ENCODE assay signal across 8 cellular contexts in genomic region chr19:2385053-2385721, GRCh38. TPM values are rescaled to one million over a fixed set of nuclear protein-coding genes. Genes with fewer than 3 reads are reported as not detected.
A peak's percentile ranks its signal among the peaks of the same experiment; 100 is the strongest.
DNase-seq lines count a peak whose midpoint lies in the region; ATAC-seq, FAIRE-seq and TF ChIP-seq lines count a peak whose summit lies in the region.

No MANE protein-coding gene starts in this region.

- ATAC-seq in A549 (peak; percentile 80 to 89), HCT116 (peak; percentile 94), psoas muscle (peak; percentile 75 to 93 (median 84)), HG03378 (IDR thresholded peaks at IDR 0.05; ENCODE audit: unreplicated experiment) (no peak), HG02973 (IDR thresholded peaks at IDR 0.05; ENCODE audit: unreplicated experiment) (no peak)

- H3K27ac ChIP-seq in A549 (peak overlapping the region; percentile 58 to 77; a peak in 5 of 6 replicates), HCT116 (ENCODE audit: low read depth, low read length) (peak overlapping the region; percentile 81), psoas muscle (no peak overlapping the region), tibial artery (no peak overlapping the region)

- H3K36me3 ChIP-seq in HCT116 (ENCODE audit: control insufficient read depth in 1 of 2, insufficient read depth in 2 of 2, low read length in 2 of 2) (no peaks in the 10 kb centered on the region), psoas muscle (ENCODE audit: insufficient read depth in 1 of 2, low read depth in 1 of 2) (no peaks in the 10 kb centered on the region), tibial artery (no peaks in the 10 kb centered on the region)

- intact Hi-C loops in HCT116 (cut with micrococcal nuclease) (loop anchor here (10.0 kb wide), 1 partner anchor 230 kb away; the partner anchor contains the start of gene AP3D1), psoas muscle (cut with DNase I) (loop anchor here (5.0 kb wide), 2 partner anchors 53 to 108 kb away; no protein-coding TSS in a partner anchor), tibial artery (cut with DNase I; ENCODE audit: low total_unique reads) (no loop called here)

- peak overlapping the region; percentile 31 for H3K4me3 ChIP-seq in A549
- H3K4me3 ChIP-seq in HCT116 (replicated peaks in 1 of 2; ENCODE audit: low read depth in 1 of 2, low read length in 2 of 2): peak overlapping the region; percentile 30 to 40
- peak overlapping the region; percentile 18 for H3K4me3 ChIP-seq in psoas muscle
- no peak overlapping the region for H3K4me3 ChIP-seq in tibial artery

- peak; percentile 81 to 84 for DNase-seq in A549 (ENCODE audit: low read depth in 1 of 2, low spot score in 1 of 2)
- peak; percentile 97 for DNase-seq in HCT116 (ENCODE audit: low read depth, low spot score)
- DNase-seq in NCI-H748 treated with DMSO at 0.1 percent for 48 hours (lab: John Stamatoyannopoulos, UW): peak; percentile 17
- peak; percentile 14 for DNase-seq in endothelial cell (ENCODE audit: low spot score)
- peak; percentile 27 to 70 for DNase-seq in psoas muscle
- DNase-seq in tibial artery: no peak

- BruUV-seq in HCT116 (replicated peaks; lab: Mats Ljungman, UMichigan): no TSS peak

- no peak overlapping the region for H3K27ac Mint-ChIP-seq in endothelial cell (ENCODE audit: unreplicated experiment)

- peak overlapping the region; percentile 62 for H3K9ac ChIP-seq in HCT116 (ENCODE audit: low read length)

- H3K36me3 Mint-ChIP-seq in endothelial cell (ENCODE audit: low read depth, unreplicated experiment): no peaks in the 10 kb centered on the region

- no peaks in the 10 kb centered on the region for H3K9me2 ChIP-seq in HCT116 (ENCODE audit: insufficient read depth)

- H3K27me3 Mint-ChIP-seq in endothelial cell (ENCODE audit: unreplicated experiment): peaks cover 5% of the 10 kb centered on the region

- no peaks in the 10 kb centered on the region for H3K27me3 ChIP-seq in HCT116 (ENCODE audit: insufficient read depth, low read length)
- H3K27me3 ChIP-seq in psoas muscle (ENCODE audit: insufficient read depth in 3 of 3, low read length in 2 of 3): peaks cover 0 to 5% (median 1%) of the 10 kb centered on the region in 3 donors
- H3K27me3 ChIP-seq in tibial artery: peaks cover 0 to 79% of the 10 kb centered on the region in 2 donors

- H3K4me1 Mint-ChIP-seq in endothelial cell (ENCODE audit: unreplicated experiment): no peaks in the 10 kb centered on the region

- peak overlapping the region; percentile 66 for H2AFZ ChIP-seq in HCT116 (ENCODE audit: low read depth, low read length, poor library complexity, severe bottlenecking)

- TF ChIP-seq EP300 in A549 (IDR thresholded peaks at IDR 0.05): no peak

- peaks cover 4% of the 10 kb centered on the region for H3K9me3 Mint-ChIP-seq in endothelial cell (ENCODE audit: unreplicated experiment)

- peaks cover 7% of the 10 kb centered on the region; the same call in 2 of the 3 replicates for H3K4me1 ChIP-seq in A549
- peaks cover 18 to 32% of the 10 kb centered on the region in 2 experiments for H3K4me1 ChIP-seq in HCT116 (ENCODE audit: control insufficient read depth in 1 of 2, insufficient read depth in 2 of 2, low read length in 2 of 2)
- peaks cover 5% of the 10 kb centered on the region for H3K4me1 ChIP-seq in psoas muscle
- H3K4me1 ChIP-seq in tibial artery: peaks cover 0 to 7% (median 0%) of the 10 kb centered on the region in 4 donors

- H4K20me1 ChIP-seq in HCT116 (ENCODE audit: insufficient read depth): no peaks in the 10 kb centered on the region

- FAIRE-seq in A549 (lab: Jason Lieb, UNC): no peak

- no peaks in the 10 kb centered on the region for H3K79me2 ChIP-seq in HCT116 (ENCODE audit: insufficient read depth, low read length)

- TF ChIP-seq RAD21 in A549 (conservative IDR thresholded peaks at IDR 0.05 in 1 of 2, IDR thresholded peaks at IDR 0.05 in 1 of 2): no peak
- TF ChIP-seq RAD21 in HCT116 (IDR thresholded peaks at IDR 0.05; ENCODE audit: low read depth): no peak

- CTCF ChIA-PET in A549 (lab: Yijun Ruan, JAX): interaction anchor here (1.7 kb wide), 1 partner anchor 109 kb away, joined by 3 read pairs; no protein-coding TSS in a partner anchor
- CTCF ChIA-PET in HCT116 (lab: Charles Lee): interaction anchor here (0.9 to 2.0 kb wide), 5 partner anchors 57 to 229 kb away, joined by 3 to 6 read pairs (median 5); partner anchors contain the start of genes LSM7 and PLEKHJ1

- RAD21 ChIA-PET in HCT116 (lab: Charles Lee; ENCODE audit: low non-redundant PET in 1 of 2, low total read pairs in 2 of 2, uncharacterized antibody in 2 of 2, unreplicated experiment in 2 of 2): interaction anchor here (0.6 to 0.8 kb wide), 3 partner anchors 56 to 211 kb away, joined by 3 to 6 read pairs (median 4); no protein-coding TSS in a partner anchor

- H3K9me3 ChIP-seq in A549 (no peaks in the 10 kb centered on the region), HCT116 (ENCODE audit: control insufficient read depth in 1 of 2, insufficient read depth in 1 of 2, low read depth in 1 of 2, low read length in 2 of 2) (peaks cover 4 to 6% of the 10 kb centered on the region in 2 experiments; a peak in 2 of 4 replicates), psoas muscle (peaks cover 8% of the 10 kb centered on the region), tibial artery (peaks cover 0 to 6% (median 4%) of the 10 kb centered on the region in 3 donors)

- peak overlapping the region; percentile 86 for H3K4me2 ChIP-seq in A549
- peak overlapping the region; percentile 86 for H3K4me2 ChIP-seq in HCT116 (ENCODE audit: low read length)

- 21% methylated on average over 17 of the region's 37 CpGs for WGBS in A549 (ENCODE audit: missing lambda C conversion rate)
- 9 to 14% (median 12%) methylated on average over 20 to 37 of the region's 37 CpGs for WGBS in psoas muscle, 3 donors

- H3K4me3 Mint-ChIP-seq in endothelial cell (ENCODE audit: unreplicated experiment): no peak overlapping the region

- TF ChIP-seq POLR2A in A549 (IDR thresholded peaks at IDR 0.05; ENCODE audit: low read length) (no peak), HCT116 (IDR thresholded peaks at IDR 0.05; ENCODE audit: borderline replicate concordance, extremely low read depth, insufficient read depth, insufficient read length) (peak; percentile 44)

- POLR2A ChIA-PET in A549 (lab: Yijun Ruan, JAX) (interaction anchor here (0.5 to 0.7 kb wide), 4 partner anchors 9 to 1578 kb away, joined by 3 to 7 read pairs (median 4); no protein-coding TSS in a partner anchor), HCT116 (lab: Charles Lee) (interaction anchor here (0.6 to 1.6 kb wide), 8 partner anchors 19 to 338 kb away, joined by 3 to 7 read pairs (median 4); partner anchors contain the start of genes GADD45B and LSM7)

- TF ChIP-seq CTCF in A549 (IDR thresholded peaks at IDR 0.05) (no peak), HCT116 (IDR thresholded peaks at IDR 0.05 in 2 of 3, conservative IDR thresholded peaks at IDR 0.05 in 1 of 3; ENCODE audit: borderline replicate concordance in 1 of 3, insufficient read depth in 1 of 3, low read depth in 2 of 3, low read length in 2 of 3) (no peak), endothelial cell (IDR thresholded peaks at IDR 0.05; ENCODE audit: unreplicated experiment) (no peak), psoas muscle (IDR thresholded peaks at IDR 0.05) (no peak), tibial artery (IDR thresholded peaks at IDR 0.05) (no peak)

RNA-seq across cellular contexts. Expression of gene TMPRSS9, which starts 25.1 kb away (rescaled TPM):
- polyA plus RNA-seq in A549 (2011; rRNA removed) (0.01 TPM in 1 of 2 replicates, not detected in the other), A549 (2017; fragmentation: RNase III; extraction: RNeasy Plus Mini Kit Qiagen cat#74134 plus additional on column Dnase treatment) (0.04 TPM in 1 of 3 replicates, not detected in the others), psoas muscle (not detected)
- polyA plus RNA-seq in A549 (2012; cell fraction: cytosol; rRNA removed): 0.01 TPM in 2 replicates
- polyA plus RNA-seq in A549 (2012; cell fraction: nucleus; rRNA removed): 0.11 and 0.36 TPM in 2 replicates
- not detected in 2 replicates for polyA minus RNA-seq in A549 (2011; rRNA and poly(A)+ RNA removed)
- total RNA-seq in HCT116 (2021; ENCODE audit: unreplicated experiment) (not detected), endothelial cell (ENCODE audit: unreplicated experiment) (not detected), psoas muscle (under 1 TPM in 1 of 4 donors, not detected in 3; 0.17 TPM)
- polyA plus RNA-seq in HCT116 (2012): 0.30 and 0.87 TPM in 2 replicates

RNA-seq across cellular contexts. Expression of gene TIMM13, which starts 42.2 kb away (rescaled TPM):
- 23.9 and 24.7 TPM in 2 replicates for polyA plus RNA-seq in A549 (2011; rRNA removed)
- polyA plus RNA-seq in A549 (2012; cell fraction: cytosol; rRNA removed): 128 and 159 TPM in 2 replicates
- 95.9 and 129 TPM in 2 replicates for polyA plus RNA-seq in A549 (2012; cell fraction: nucleus; rRNA removed)
- 73.6 to 85.7 TPM (median 81.2 TPM) in 3 replicates for polyA plus RNA-seq in A549 (2017; fragmentation: RNase III; extraction: RNeasy Plus Mini Kit Qiagen cat#74134 plus additional on column Dnase treatment)
- 5.7 and 9.2 TPM in 2 replicates for polyA minus RNA-seq in A549 (2011; rRNA and poly(A)+ RNA removed)
- 151 TPM for total RNA-seq in HCT116 (2021; ENCODE audit: unreplicated experiment)
- polyA plus RNA-seq in HCT116 (2012): 77.6 and 78.7 TPM in 2 replicates
- 117 TPM for total RNA-seq in endothelial cell (ENCODE audit: unreplicated experiment)
- 100 to 1,000 TPM in 1 of 4 donors, 10 to 100 TPM in 3; 70.3 to 110 (median 92.2) TPM for total RNA-seq in psoas muscle
- polyA plus RNA-seq in psoas muscle: 100 to 1,000 TPM in 2 of 3 donors, 10 to 100 TPM in 1; 83.6 to 254 (median 138) TPM

RNA-seq across cellular contexts. Expression of gene SPPL2B, which starts 56.7 kb away (rescaled TPM):
- polyA plus RNA-seq in A549 (2011; rRNA removed) (11.3 and 11.4 TPM in 2 replicates), A549 (2017; fragmentation: RNase III; extraction: RNeasy Plus Mini Kit Qiagen cat#74134 plus additional on column Dnase treatment) (28.6 to 36.8 TPM (median 36.5 TPM) in 3 replicates), psoas muscle (10 to 100 TPM; 11.4 to 22.1 (median 19.4) TPM)
- 34.8 and 40.1 TPM in 2 replicates for polyA plus RNA-seq in A549 (2012; cell fraction: cytosol; rRNA removed)
- 372 and 438 TPM in 2 replicates for polyA plus RNA-seq in A549 (2012; cell fraction: nucleus; rRNA removed)
- polyA minus RNA-seq in A549 (2011; rRNA and poly(A)+ RNA removed): 3.6 and 8.4 TPM in 2 replicates
- total RNA-seq in HCT116 (2021; ENCODE audit: unreplicated experiment) (83.1 TPM), endothelial cell (ENCODE audit: unreplicated experiment) (75.2 TPM), psoas muscle (10 to 100 TPM; 21.1 to 38.0 (median 27.7) TPM)
- 45.3 and 58.9 TPM in 2 replicates for polyA plus RNA-seq in HCT116 (2012)

RNA-seq across cellular contexts. Expression of gene LSM7, which starts 56.8 kb away (rescaled TPM):
- polyA plus RNA-seq in A549 (2011; rRNA removed) (112 and 140 TPM in 2 replicates), A549 (2017; fragmentation: RNase III; extraction: RNeasy Plus Mini Kit Qiagen cat#74134 plus additional on column Dnase treatment) (139 to 170 TPM (median 144 TPM) in 3 replicates), psoas muscle (100 to 1,000 TPM; 128 to 323 (median 141) TPM)
- 572 and 723 TPM in 2 replicates for polyA plus RNA-seq in A549 (2012; cell fraction: cytosol; rRNA removed)
- polyA plus RNA-seq in A549 (2012; cell fraction: nucleus; rRNA removed): 405 and 471 TPM in 2 replicates
- 19.7 and 25.2 TPM in 2 replicates for polyA minus RNA-seq in A549 (2011; rRNA and poly(A)+ RNA removed)
- total RNA-seq in HCT116 (2021; ENCODE audit: unreplicated experiment) (190 TPM), endothelial cell (ENCODE audit: unreplicated experiment) (108 TPM), psoas muscle (10 to 100 TPM; 42.2 to 89.8 (median 47.8) TPM)
- 291 and 326 TPM in 2 replicates for polyA plus RNA-seq in HCT116 (2012)

Comparison
In these comparisons a context has a peak if more than half of its experiments do, and no peak if none do; other contexts are left out.
1. ATAC-seq: peak in A549 (2 of 2), HCT116 (single experiment) and psoas muscle (4 of 4); none in HG03378 (single experiment) and HG02973 (single experiment).
2. DNase-seq: peak in A549 (2 of 2), HCT116 (single experiment), NCI-H748 treated with DMSO at 0.1 percent for 48 hours (single experiment), endothelial cell (single experiment) and psoas muscle (2 of 2); none in tibial artery (0 of 2).
3. H3K27ac ChIP-seq: peak in A549 (2 of 2) and HCT116 (single experiment); none in psoas muscle (single experiment) and tibial artery (0 of 2).
4. H3K4me3 ChIP-seq: peak in A549 (single experiment), HCT116 (2 of 2) and psoas muscle (single experiment); none in tibial artery (0 of 2).
5. Of the 6 proteins assayed by ChIP-seq in both A549 and HCT116: peak only in A549: none; only in HCT116: POLR2A; in both: MAX; in neither: 4.